ENCODE assay signal across 10 cellular contexts in the genomic region with DNA sequence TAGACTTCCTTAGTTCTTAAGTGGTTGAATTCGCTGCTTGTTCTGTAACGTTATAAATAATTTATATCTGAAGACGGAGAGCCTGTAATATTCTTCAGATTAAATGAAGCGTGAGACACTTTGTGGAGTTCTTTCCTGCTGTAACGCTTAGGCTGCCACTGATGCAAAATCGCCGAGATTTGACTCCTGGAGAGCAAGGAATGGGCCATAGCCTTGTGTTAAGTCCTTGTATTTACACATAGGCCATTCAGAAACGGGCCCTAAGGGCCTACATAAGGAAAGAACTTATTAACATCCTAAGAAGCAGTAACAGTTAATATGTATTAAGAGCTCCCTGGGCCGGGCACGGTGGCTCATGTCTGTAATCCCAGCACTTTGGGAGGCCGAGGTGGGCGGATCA. TPM values are rescaled to one million over a fixed set of nuclear protein-coding genes. Genes with fewer than 3 reads are reported as not detected.
A peak's percentile ranks its signal among the peaks of the same experiment; 100 is the strongest.
DNase-seq lines count a peak whose midpoint lies in the region; ATAC-seq and TF ChIP-seq lines count a peak whose summit lies in the region.
"Had no signal": no experiment of that assay in that cellular context is flagged by ENCODE, and none has a peak within 500 bp of the region (broad histone marks: within the 10 kb centered on the region; RNA-seq: fewer than 3 reads in every experiment).

No MANE protein-coding gene starts in this region.

- H3K9me3 Mint-ChIP-seq in CD14-positive monocyte, result no peaks in the 10 kb centered on the region
- H3K9me3 Mint-ChIP-seq in effector memory CD8-positive, alpha-beta T cell, result no peaks in the 10 kb centered on the region

- peaks cover 21% of the 10 kb centered on the region for H3K4me1 Mint-ChIP-seq in CD14-positive monocyte
- H3K4me1 Mint-ChIP-seq in effector memory CD8-positive, alpha-beta T cell (ENCODE audit: low read depth in 2 of 2), result peaks cover 19 to 24% of the 10 kb centered on the region in 2 donors

- H2AFZ ChIP-seq in neuron (ENCODE audit: low read depth, low read length), result no peak overlapping the region

- H3K4me3 ChIP-seq in MG63 (peak overlapping the region; percentile 99), neuron (ENCODE audit: low read length) (peak overlapping the region; percentile 95)

- no peak for DNase-seq in CD14-positive monocyte (ENCODE audit: low spot score)
- DNase-seq in MG63, result no peak
- no peak for DNase-seq in effector memory CD8-positive, alpha-beta T cell
- no peak for DNase-seq in NCI-H748 (lab: John Stamatoyannopoulos, UW; ENCODE audit: unreplicated experiment)
- DNase-seq in KG1 (lab: John Stamatoyannopoulos, UW), result no peak
- DNase-seq: left colon, SHP77 treated with DMSO at 0.1 percent for 48 hours had no signal

- intact Hi-C loops in CD14-positive monocyte (cut with micrococcal nuclease), result loop anchor here in 1 of 2 donors (2.0 kb wide), 1 partner anchor 33 kb away; a partner anchor contains a TSS

- H3K9me3 ChIP-seq in MG63 (no peaks in the 10 kb centered on the region), neuron (ENCODE audit: low read length) (no peaks in the 10 kb centered on the region)

- ATAC-seq in effector memory CD8-positive, alpha-beta T cell (replicated peaks), result no peak
- ATAC-seq in HG03342 (IDR thresholded peaks at IDR 0.05; ENCODE audit: unreplicated experiment) (no peak), GM19463 (IDR thresholded peaks at IDR 0.05; ENCODE audit: unreplicated experiment) (no peak)

- peaks cover 0 to 5% (median 0%) of the 10 kb centered on the region in 3 donors for H3K27me3 Mint-ChIP-seq in CD14-positive monocyte (ENCODE audit: low read depth in 3 of 3)
- H3K27me3 Mint-ChIP-seq in effector memory CD8-positive, alpha-beta T cell, result no peaks in the 10 kb centered on the region

- peaks cover 12% of the 10 kb centered on the region for H3K4me1 ChIP-seq in neuron (ENCODE audit: insufficient read depth, low read length)

- no peaks in the 10 kb centered on the region for H3K27me3 ChIP-seq in MG63
- no peaks in the 10 kb centered on the region for H3K27me3 ChIP-seq in neuron (ENCODE audit: insufficient read depth, low read length)

- H3K36me3 Mint-ChIP-seq in CD14-positive monocyte, result peaks cover 11 to 12% of the 10 kb centered on the region in 2 donors
- peaks cover 26% of the 10 kb centered on the region for H3K36me3 Mint-ChIP-seq in effector memory CD8-positive, alpha-beta T cell (ENCODE audit: insufficient read depth)

- peaks cover 11% of the 10 kb centered on the region for H3K36me3 ChIP-seq in MG63
- no peaks in the 10 kb centered on the region for H3K36me3 ChIP-seq in neuron (ENCODE audit: insufficient read depth, low read length)

- H3K4me3 Mint-ChIP-seq in CD14-positive monocyte, result peak overlapping the region; percentile 86 to 96
- peak overlapping the region; percentile 94 for H3K4me3 Mint-ChIP-seq in effector memory CD8-positive, alpha-beta T cell

- TF ChIP-seq CTCF in CD14-positive monocyte (IDR thresholded peaks at IDR 0.05), result no peak

- peak overlapping the region in 6 of 7 donors; percentile 73 to 94 (median 89) for H3K27ac Mint-ChIP-seq in CD14-positive monocyte
- peak overlapping the region; percentile 91 to 95 for H3K27ac Mint-ChIP-seq in effector memory CD8-positive, alpha-beta T cell

RNA-seq across cellular contexts. Expression of a gene that starts 0.9 kb away (rescaled TPM):
- polyA plus RNA-seq in CD14-positive monocyte, result 100 to 1,000 TPM; 105 to 118 TPM
- 2.4 and 23.4 TPM in 2 replicates for total RNA-seq in MG63 (2014; rRNA removed; shearing (Covaris generic); ENCODE audit: low replicate concordance)

RNA-seq across cellular contexts. Expression of a gene that starts 1.2 kb away (rescaled TPM):
- 10 to 100 TPM; 70.9 to 71.8 TPM for polyA plus RNA-seq in CD14-positive monocyte
- total RNA-seq in MG63 (2014; rRNA removed; shearing (Covaris generic); ENCODE audit: low replicate concordance), result 63.4 and 127 TPM in 2 replicates

RNA-seq across cellular contexts. Expression of a gene that starts 26.4 kb away (rescaled TPM):
- 1 to 10 TPM in 1 of 2 donors, under 1 TPM in 1; 0.64 to 3.4 TPM for polyA plus RNA-seq in CD14-positive monocyte
- total RNA-seq in MG63 (2014; rRNA removed; shearing (Covaris generic); ENCODE audit: low replicate concordance), result 12.0 and 12.3 TPM in 2 replicates

RNA-seq across cellular contexts. Expression of a gene that starts 33.0 kb away (rescaled TPM):
- polyA plus RNA-seq in CD14-positive monocyte, result 10 to 100 TPM; 11.7 to 11.8 TPM
- 1.1 and 2.2 TPM in 2 replicates for total RNA-seq in MG63 (2014; rRNA removed; shearing (Covaris generic); ENCODE audit: low replicate concordance)

RNA-seq across cellular contexts. Expression of a gene that starts 33.5 kb away (rescaled TPM):
- 1 to 10 TPM; 4.6 TPM for polyA plus RNA-seq in CD14-positive monocyte
- 2.9 and 3.8 TPM in 2 replicates for total RNA-seq in MG63 (2014; rRNA removed; shearing (Covaris generic); ENCODE audit: low replicate concordance)
